17 cellular contexts compared by ENCODE assay signal in genomic region chr22:22763512-22763911, GRCh38.
DNase-seq lines count a peak whose midpoint lies in the region; ATAC-seq lines count a peak whose summit lies in the region.
"Had no signal": no experiment of that assay in that cellular context is flagged by ENCODE, and none has a peak within 500 bp of the region (broad histone marks: within the 10 kb centered on the region; RNA-seq: fewer than 3 reads in every experiment).

No MANE protein-coding gene starts in this region.

- CTCF ChIA-PET in CD8-positive, alpha-beta memory T cell (lab: Charles Lee), result interaction anchor here (1.1 to 4.8 kb wide), 8 partner anchors 10 to 191 kb away, joined by 3 to 25 read pairs (median 6); no protein-coding TSS in a partner anchor

- no peak overlapping the region for H3K4me3 ChIP-seq in CD8-positive, alpha-beta memory T cell (ENCODE audit: low read length)
- H3K4me3 ChIP-seq: BLaER1 had no signal

- ATAC-seq in central memory CD8-positive, alpha-beta T cell (replicated peaks; ENCODE audit: extremely low read depth, poor library complexity, severe bottlenecking), result no peak
- no peak for ATAC-seq in stimulated activated naive B cell treated with anti-CD40 and anti-IgM and Interleukin-4, amounts not matched to agents 10 μg/mL and 1 μg/mL and 100 μg/mL, for 72 hours (replicated peaks)
- ATAC-seq in GM21360 (IDR thresholded peaks at IDR 0.05; ENCODE audit: unreplicated experiment), result no peak
- ATAC-seq: HCT116 had no signal

- H3K27me3 Mint-ChIP-seq in CD8-positive, alpha-beta memory T cell, result peaks cover 0 to 2% of the 10 kb centered on the region in 2 donors
- no peaks in the 10 kb centered on the region for H3K27me3 Mint-ChIP-seq in central memory CD8-positive, alpha-beta T cell
- peaks cover 19 to 31% of the 10 kb centered on the region in 2 donors for H3K27me3 Mint-ChIP-seq in stimulated activated naive B cell treated with anti-CD40 and anti-IgM and Interleukin-4, amounts not matched to agents 10 μg/mL and 1 μg/mL and 100 μg/mL, for 72 hours

- H3K9me3 Mint-ChIP-seq in CD8-positive, alpha-beta memory T cell, result no peaks in the 10 kb centered on the region
- H3K9me3 Mint-ChIP-seq in central memory CD8-positive, alpha-beta T cell, result no peaks in the 10 kb centered on the region
- H3K9me3 Mint-ChIP-seq in stimulated activated naive B cell treated with anti-CD40 and anti-IgM and Interleukin-4, amounts not matched to agents 10 μg/mL and 1 μg/mL and 100 μg/mL, for 72 hours, result no peaks in the 10 kb centered on the region
- H3K9me3 Mint-ChIP-seq: CD4-positive, alpha-beta memory T cell; HFFc6 had no signal

- H3K36me3 ChIP-seq in CD8-positive, alpha-beta memory T cell (ENCODE audit: insufficient read depth, low read length), result no peaks in the 10 kb centered on the region
- H3K36me3 ChIP-seq: BLaER1 had no signal

- H3K27me3 ChIP-seq in CD8-positive, alpha-beta memory T cell (ENCODE audit: insufficient read depth, low read length, poor library complexity, severe bottlenecking), result no peaks in the 10 kb centered on the region
- H3K27me3 ChIP-seq: BLaER1 had no signal

- H3K27ac ChIP-seq in CD8-positive, alpha-beta memory T cell (ENCODE audit: low read depth, low read length), result no peak overlapping the region
- H3K27ac ChIP-seq: BLaER1 had no signal

- peaks cover 2 to 50% (median 30%) of the 10 kb centered on the region in 3 donors for H3K36me3 Mint-ChIP-seq in CD8-positive, alpha-beta memory T cell
- H3K36me3 Mint-ChIP-seq in central memory CD8-positive, alpha-beta T cell (ENCODE audit: insufficient read depth), result peaks cover 2% of the 10 kb centered on the region
- H3K36me3 Mint-ChIP-seq in stimulated activated naive B cell treated with anti-CD40 and anti-IgM and Interleukin-4, amounts not matched to agents 10 μg/mL and 1 μg/mL and 100 μg/mL, for 72 hours, result no peaks in the 10 kb centered on the region
- H3K36me3 Mint-ChIP-seq: CD14-positive monocyte had no signal

- POLR2A ChIA-PET in CD8-positive, alpha-beta memory T cell (lab: Charles Lee), result interaction anchor here (0.8 to 1.8 kb wide), 2 partner anchors 11 to 13 kb away, joined by 3 to 4 read pairs; no protein-coding TSS in a partner anchor

- no peak for DNase-seq in CD8-positive, alpha-beta memory T cell
- DNase-seq in central memory CD8-positive, alpha-beta T cell (ENCODE audit: low spot score in 2 of 2), result no peak
- DNase-seq in islet precursor cell (peak; percentile 1), NCI-H187 treated with DMSO at 0.1 percent for 48 hours (lab: John Stamatoyannopoulos, UW) (no peak), RKO (ENCODE audit: low spot score) (no peak)
- no peak for DNase-seq in stimulated activated naive B cell treated with anti-CD40 and anti-IgM and Interleukin-4, amounts not matched to agents 10 μg/mL and 1 μg/mL and 100 μg/mL, for 72 hours
- DNase-seq: 8988T; CD4-positive, alpha-beta memory T cell; COR-L47; DMS 273 treated with DMSO at 0.1 percent for 48 hours; GOT3; H7; HFFc6 had no signal

- H3K27ac Mint-ChIP-seq in CD8-positive, alpha-beta memory T cell, result peak overlapping the region in 6 of 8 donors; percentile 36 to 91 (median 56)
- peak overlapping the region; percentile 53 for H3K27ac Mint-ChIP-seq in central memory CD8-positive, alpha-beta T cell (ENCODE audit: low read depth)
- peak overlapping the region; percentile 47 for H3K27ac Mint-ChIP-seq in stimulated activated naive B cell treated with anti-CD40 and anti-IgM and Interleukin-4, amounts not matched to agents 10 μg/mL and 1 μg/mL and 100 μg/mL, for 72 hours
- H3K27ac Mint-ChIP-seq: HFFc6 had no signal

- peaks cover 66 to 93% (median 80%) of the 10 kb centered on the region in 3 donors for H3K4me1 Mint-ChIP-seq in CD8-positive, alpha-beta memory T cell
- H3K4me1 Mint-ChIP-seq in central memory CD8-positive, alpha-beta T cell, result peaks cover 75% of the 10 kb centered on the region
- peaks cover 0 to 6% of the 10 kb centered on the region in 2 donors for H3K4me1 Mint-ChIP-seq in stimulated activated naive B cell treated with anti-CD40 and anti-IgM and Interleukin-4, amounts not matched to agents 10 μg/mL and 1 μg/mL and 100 μg/mL, for 72 hours
- H3K4me1 Mint-ChIP-seq: CD14-positive monocyte had no signal

- no peaks in the 10 kb centered on the region for H3K9me3 ChIP-seq in CD8-positive, alpha-beta memory T cell (ENCODE audit: low read length)
- H3K9me3 ChIP-seq: BLaER1 had no signal

- H3K4me3 Mint-ChIP-seq in CD8-positive, alpha-beta memory T cell, result peak overlapping the region in 4 of 7 donors; percentile 18 to 76 (median 48)
- no peak overlapping the region for H3K4me3 Mint-ChIP-seq in central memory CD8-positive, alpha-beta T cell
- no peak overlapping the region for H3K4me3 Mint-ChIP-seq in stimulated activated naive B cell treated with anti-CD40 and anti-IgM and Interleukin-4, amounts not matched to agents 10 μg/mL and 1 μg/mL and 100 μg/mL, for 72 hours
- H3K4me3 Mint-ChIP-seq: CD14-positive monocyte; CD4-positive, alpha-beta memory T cell; HFFc6 had no signal

- H3K4me1 ChIP-seq in CD8-positive, alpha-beta memory T cell (ENCODE audit: insufficient read depth, low read length), result peaks cover 4% of the 10 kb centered on the region

Comparison
In these comparisons a context has a peak if more than half of its experiments do, and no peak if none do; other contexts are left out.
1. H3K4me3 Mint-ChIP-seq: peak in CD8-positive, alpha-beta memory T cell (4 of 7); none in central memory CD8-positive, alpha-beta T cell (single experiment) and stimulated activated naive B cell treated with anti-CD40 and anti-IgM and Interleukin-4, amounts not matched to agents 10 μg/mL and 1 μg/mL and 100 μg/mL, for 72 hours (0 of 2).
2. Peak in every context shown above with its lines, with median percentiles within 50 percentile points of each other: H3K27ac Mint-ChIP-seq.